In the genomic region with DNA sequence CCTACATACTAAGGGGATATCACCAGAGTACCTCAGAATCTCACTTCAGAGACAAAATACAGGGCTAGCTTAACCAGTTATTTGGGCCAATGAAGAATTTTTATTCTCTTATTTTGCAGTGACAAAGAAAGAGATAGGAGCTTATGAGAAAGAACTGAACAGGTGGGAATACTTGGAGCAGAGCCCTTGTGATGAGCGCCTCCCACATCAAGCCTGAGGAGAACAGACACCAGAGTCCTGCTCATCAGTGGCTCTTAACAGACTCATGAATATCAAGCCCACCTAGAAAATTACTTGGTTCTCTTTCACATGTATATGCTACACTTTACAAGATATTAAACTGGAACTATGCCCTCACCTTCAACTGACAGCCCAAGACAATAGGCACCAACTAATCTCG, we compare ENCODE assay signal across 25 cellular contexts.
"Had no signal": no experiment of that assay in that cellular context is flagged by ENCODE, and none has a peak within 500 bp of the region (broad histone marks: within the 10 kb centered on the region; RNA-seq: fewer than 3 reads in every experiment).

No MANE protein-coding gene starts in this region.

- H3K27ac ChIP-seq: stomach, suprapubic skin, testis, thoracic aorta, thyroid gland, tibial artery, tibial nerve, transverse colon, upper lobe of left lung, upper lobe of right lung, uterus, vagina had no signal

- H3K27me3 ChIP-seq: stomach, testis, thyroid gland, tibial artery, tibial nerve, transverse colon, upper lobe of left lung, upper lobe of right lung, uterus, vagina had no signal

- ATAC-seq: stimulated activated memory B cell treated with anti-CD40 and anti-IgM and Interleukin-4, amounts not matched to agents 10 μg/mL and 1 μg/mL and 100 μg/mL, for 72 hours; stimulated activated naive B cell treated with anti-CD40 and anti-IgM and Interleukin-4, amounts not matched to agents 10 μg/mL and 1 μg/mL and 100 μg/mL, for 72 hours; stimulated activated naive CD8-positive, alpha-beta T cell treated with anti-CD3 and anti-CD28 coated beads, Interleukin-15, amount 100 ng/mL, for 72 hours; stimulated activated naive CD8-positive, alpha-beta T cell treated with anti-CD3 and anti-CD28 coated beads, Interleukin-15, Interleukin-2, amounts not matched to agents 100 U/mL and 50 U/mL, for 24 hours; upper lobe of right lung had no signal

- H3K36me3 ChIP-seq: stomach, suprapubic skin, thoracic aorta, thyroid gland, tibial artery, tibial nerve, transverse colon, upper lobe of left lung, upper lobe of right lung, uterus, vagina had no signal

- FAIRE-seq: urothelium cell line had no signal

- H3K4me1 ChIP-seq: stomach, suprapubic skin, testis, thyroid gland, tibial artery, tibial nerve, transverse colon, upper lobe of left lung, upper lobe of right lung, uterus, vagina had no signal

- H3K4me3 ChIP-seq: stomach, suprapubic skin, testis, thoracic aorta, thyroid gland, tibial artery, tibial nerve, transverse colon, upper lobe of left lung, upper lobe of right lung, uterus, vagina had no signal

- DNase-seq: stimulated activated CD4-positive, alpha-beta T cell treated with anti-CD3 and anti-CD28 coated beads, Interleukin-2, amount 100 ng/mL, for 48 hours; stimulated activated CD4-positive, alpha-beta T cell treated with anti-CD3 and anti-CD28 coated beads, Interleukin-4, amount 100 ng/mL, for 1 hour; stimulated activated CD4-positive, alpha-beta T cell treated with anti-CD3 and anti-CD28 coated beads, Interleukin-4, amount 100 ng/mL, for 24 hours; stimulated activated CD4-positive, alpha-beta T cell treated with anti-CD3 and anti-CD28 coated beads, Interleukin-4, amount 100 ng/mL, for 4 hours; stimulated activated CD8-positive, alpha-beta memory T cell treated with anti-CD3 and anti-CD28 coated beads, Interleukin-4, amount 100 ng/mL, for 48 hours; stimulated activated naive B cell treated with anti-CD40 and anti-IgM and Interleukin-4, amounts not matched to agents 10 μg/mL and 1 μg/mL and 100 μg/mL, for 72 hours; stimulated activated naive CD4-positive, alpha-beta T cell; stimulated activated naive CD4-positive, alpha-beta T cell treated with Interleukin-2 at 50 U/mL for 16 hours; stimulated activated naive CD8-positive, alpha-beta T cell treated with anti-CD3 and anti-CD28 coated beads, Interleukin-15, amount 100 ng/mL, for 72 hours; stimulated activated naive CD8-positive, alpha-beta T cell treated with anti-CD3 and anti-CD28 coated beads, Interleukin-15, Interleukin-2, amounts not matched to agents 100 U/mL and 50 U/mL, for 24 hours; stomach; testis; thyroid gland; tibial artery; transverse colon; trophoblast cell; upper lobe of left lung; upper lobe of right lung; uterus had no signal

- H3K9me3 ChIP-seq: stomach, suprapubic skin, testis, thoracic aorta, thyroid gland, tibial artery, tibial nerve, transverse colon, upper lobe of left lung, upper lobe of right lung, uterus, vagina had no signal
